Comparison of ENCODE assay signal across 9 cellular contexts in genomic region chr5:177425196-177425800, GRCh38. TPM values are rescaled to one million over a fixed set of nuclear protein-coding genes. Genes with fewer than 3 reads are reported as not detected.
DNase-seq lines count a peak whose midpoint lies in the region; ATAC-seq and TF ChIP-seq lines count a peak whose summit lies in the region.
"Had no signal": no experiment of that assay in that cellular context is flagged by ENCODE, and none has a peak within 500 bp of the region (broad histone marks: within the 10 kb centered on the region; RNA-seq: fewer than 3 reads in every experiment).

No MANE protein-coding gene starts in this region.

- no peak for DNase-seq in activated T-cell treated with anti-CD3 and anti-CD28 coated beads, Interleukin-2, amount 50 U/mL, for 4 hours
- no peak for DNase-seq in activated T-cell treated with anti-CD3 and anti-CD28 coated beads, Interleukin-2, amount 50 U/mL, for 1 hour
- DNase-seq in NK-92 (lab: John Stamatoyannopoulos, UW; ENCODE audit: unreplicated experiment): no peak
- DNase-seq in HEK293T (ENCODE audit: extremely low spot score): no peak

- H3K9me3 ChIP-seq in liver (ENCODE audit: control insufficient read depth in 4 of 4, low read length in 3 of 4) (no peaks in the 10 kb centered on the region), thymus (ENCODE audit: control insufficient read depth) (no peaks in the 10 kb centered on the region)

- CTCF ChIA-PET in HEK293T (lab: Yijun Ruan, JAX): interaction anchor here (1.1 to 3.2 kb wide), 3 partner anchors 21 to 32 kb away, joined by 3 to 23 read pairs (median 3); no protein-coding TSS in a partner anchor

- no peaks in the 10 kb centered on the region for H3K27me3 ChIP-seq in liver (ENCODE audit: control insufficient read depth in 4 of 4, insufficient read depth in 4 of 4, low read length in 3 of 4)
- H3K27me3 ChIP-seq in thymus (ENCODE audit: control insufficient read depth, insufficient read depth): no peaks in the 10 kb centered on the region

- H3K36me3 Mint-ChIP-seq in activated T-cell treated with anti-CD3 and anti-CD28 coated beads, Interleukin-2, amount 50 U/mL, for 4 hours (ENCODE audit: insufficient read depth): peaks cover 5% of the 10 kb centered on the region

- no peak for TF ChIP-seq CTCF in liver (IDR thresholded peaks at IDR 0.05; ENCODE audit: low read depth, low read length, missing input control)

- POLR2A ChIA-PET in HEK293T (lab: Yijun Ruan, JAX): interaction anchor here (0.9 to 4.7 kb wide), 10 partner anchors 10 to 58 kb away, joined by 3 to 69 read pairs (median 14); partner anchors contain the start of genes F12 and PRR7

- peak overlapping the region; percentile 90 for H3K4me3 Mint-ChIP-seq in activated T-cell treated with anti-CD3 and anti-CD28 coated beads, Interleukin-2, amount 50 U/mL, for 4 hours

- peak overlapping the region; percentile 55 to 58 for H3K9ac ChIP-seq in liver (ENCODE audit: low read depth in 1 of 2, low read length in 2 of 2)

- no peaks in the 10 kb centered on the region for H3K9me3 Mint-ChIP-seq in activated T-cell treated with anti-CD3 and anti-CD28 coated beads, Interleukin-2, amount 50 U/mL, for 4 hours

- H3K4me3 ChIP-seq in liver (ENCODE audit: low read depth in 1 of 3, low read length in 3 of 3) (peak overlapping the region in 2 of 3 donors; percentile 58 to 60), thymus (ENCODE audit: low read length) (peak overlapping the region; percentile 60)

- H3K4me1 Mint-ChIP-seq in activated T-cell treated with anti-CD3 and anti-CD28 coated beads, Interleukin-2, amount 50 U/mL, for 4 hours (ENCODE audit: low read depth): peaks cover 40% of the 10 kb centered on the region

- H3K4me1 ChIP-seq in liver (ENCODE audit: control insufficient read depth in 4 of 4, insufficient read depth in 4 of 4, low read length in 3 of 4) (peaks cover 3 to 20% (median 17%) of the 10 kb centered on the region in 4 donors), thymus (ENCODE audit: control insufficient read depth, insufficient read depth, low read length) (peaks cover 33% of the 10 kb centered on the region)

- 53% methylated on average over 13 of the region's 13 CpGs for WGBS in liver
- 54% methylated on average over 13 of the region's 13 CpGs for WGBS in thymus

- H3K36me3 ChIP-seq in liver (ENCODE audit: control insufficient read depth in 4 of 4, insufficient read depth in 3 of 4, low read depth in 1 of 4, low read length in 3 of 4) (no peaks in the 10 kb centered on the region), thymus (ENCODE audit: control insufficient read depth, insufficient read depth) (no peaks in the 10 kb centered on the region)

- peak overlapping the region; percentile 97 for H3K27ac ChIP-seq in angular gyrus (ENCODE audit: low read depth, low read length)
- peak overlapping the region; percentile 92 to 95 for H3K27ac ChIP-seq in liver (ENCODE audit: low read depth in 1 of 2, low read length in 2 of 2)
- H3K27ac ChIP-seq in thymus (ENCODE audit: low read depth): peak overlapping the region; percentile 96

- H3K27me3 Mint-ChIP-seq in activated T-cell treated with anti-CD3 and anti-CD28 coated beads, Interleukin-2, amount 50 U/mL, for 4 hours (ENCODE audit: low read depth): no peaks in the 10 kb centered on the region

- no peak for TF ChIP-seq RAD21 in liver (IDR thresholded peaks at IDR 0.05)

- ATAC-seq in activated T-cell treated with anti-CD3 and anti-CD28 coated beads, Interleukin-2, amount 50 U/mL, for 4 hours: no peak
- no peak for ATAC-seq in GM18511 (IDR thresholded peaks at IDR 0.05; ENCODE audit: unreplicated experiment)

TF ChIP-seq in liver, 16 proteins besides CTCF, POLR2A, EP300 and RAD21:
- TF ChIP-seq GABPA (IDR thresholded peaks at IDR 0.05 in 1 of 2, conservative IDR thresholded peaks at IDR 0.05 in 1 of 2): no peak

TF ChIP-seq in HEK293T, 16 proteins besides CTCF, POLR2A, EP300 and RAD21:
- TF ChIP-seq CTBP1 (IDR thresholded peaks at IDR 0.05; ENCODE audit: borderline replicate concordance) (no peak), FOXA1 (IDR thresholded peaks at IDR 0.05) (no peak)
TF ChIP-seq in HEK293T: peak in this region for 0.

RNA-seq across cellular contexts. Expression of gene GRK6, which starts 1.2 kb away (rescaled TPM):
- 100 to 1,000 TPM; 140 to 163 (median 158) TPM for total RNA-seq in activated T-cell treated with anti-CD3 and anti-CD28 coated beads, Interleukin-2, amount 50 U/mL, for 4 hours
- total RNA-seq in liver: 10 to 100 TPM; 15.2 to 24.0 TPM
- 1 to 10 TPM; 3.1 to 6.4 TPM for polyA plus RNA-seq in liver
- 36.3 TPM for polyA plus RNA-seq in thymus

RNA-seq across cellular contexts. Expression of gene F12, which starts 15.9 kb away (rescaled TPM):
- total RNA-seq in activated T-cell treated with anti-CD3 and anti-CD28 coated beads, Interleukin-2, amount 50 U/mL, for 4 hours: 1 to 10 TPM; 1.7 to 5.7 (median 3.1) TPM
- 100 to 1,000 TPM in 1 of 2 donors, 10 to 100 TPM in 1; 27.7 to 256 TPM for total RNA-seq in liver
- polyA plus RNA-seq in liver (100 to 1,000 TPM; 294 to 328 TPM), thymus (1.2 TPM)

RNA-seq across cellular contexts. Expression of gene PRR7, which starts 21.3 kb away (rescaled TPM):
- 10 to 100 TPM; 11.7 to 19.8 (median 14.2) TPM for total RNA-seq in activated T-cell treated with anti-CD3 and anti-CD28 coated beads, Interleukin-2, amount 50 U/mL, for 4 hours
- under 1 TPM; 0.17 to 0.37 TPM for total RNA-seq in liver
- polyA plus RNA-seq in liver (1 to 10 TPM in 1 of 2 donors, under 1 TPM in 1; 0.60 to 1.4 TPM), thymus (1.6 TPM)

RNA-seq across cellular contexts. Expression of gene PFN3, which starts 24.8 kb away (rescaled TPM):
- total RNA-seq in activated T-cell treated with anti-CD3 and anti-CD28 coated beads, Interleukin-2, amount 50 U/mL, for 4 hours: not detected
- total RNA-seq in liver: not detected
- not detected for polyA plus RNA-seq in liver
- not detected for polyA plus RNA-seq in thymus
- total RNA-seq: renal cortical epithelial cell had no signal

RNA-seq across cellular contexts. Expression of gene SLC34A1, which starts 41.1 kb away (rescaled TPM):
- not detected for total RNA-seq in activated T-cell treated with anti-CD3 and anti-CD28 coated beads, Interleukin-2, amount 50 U/mL, for 4 hours
- total RNA-seq in liver: 1 to 10 TPM in 1 of 2 donors, under 1 TPM in 1; 0.23 to 1.0 TPM
- polyA plus RNA-seq in liver (under 1 TPM; 0.33 to 0.60 TPM), thymus (0.02 TPM)

Comparison
In these comparisons a context has a peak if more than half of its experiments do, and no peak if none do; other contexts are left out.
1. RNA of gene GRK6, which starts 1.2 kb away (total RNA-seq): 140 to 163 TPM in activated T-cell treated with anti-CD3 and anti-CD28 coated beads, Interleukin-2, amount 50 U/mL, for 4 hours; 15.2 to 24.0 TPM in liver; every median in the first group is over 4 times any median in the second.
2. RNA of gene F12, which starts 15.9 kb away (total RNA-seq): 27.7 to 256 TPM in liver; 1.7 to 5.7 TPM in activated T-cell treated with anti-CD3 and anti-CD28 coated beads, Interleukin-2, amount 50 U/mL, for 4 hours; every median in the first group is over 4 times any median in the second.
3. RNA of gene PRR7, which starts 21.3 kb away (total RNA-seq): 11.7 to 19.8 TPM in activated T-cell treated with anti-CD3 and anti-CD28 coated beads, Interleukin-2, amount 50 U/mL, for 4 hours; 0.17 to 0.37 TPM in liver; every median in the first group is over 4 times any median in the second.
4. Peak in every context shown above with its lines, with median percentiles within 50 percentile points of each other: H3K27ac ChIP-seq.